In the genomic region with DNA sequence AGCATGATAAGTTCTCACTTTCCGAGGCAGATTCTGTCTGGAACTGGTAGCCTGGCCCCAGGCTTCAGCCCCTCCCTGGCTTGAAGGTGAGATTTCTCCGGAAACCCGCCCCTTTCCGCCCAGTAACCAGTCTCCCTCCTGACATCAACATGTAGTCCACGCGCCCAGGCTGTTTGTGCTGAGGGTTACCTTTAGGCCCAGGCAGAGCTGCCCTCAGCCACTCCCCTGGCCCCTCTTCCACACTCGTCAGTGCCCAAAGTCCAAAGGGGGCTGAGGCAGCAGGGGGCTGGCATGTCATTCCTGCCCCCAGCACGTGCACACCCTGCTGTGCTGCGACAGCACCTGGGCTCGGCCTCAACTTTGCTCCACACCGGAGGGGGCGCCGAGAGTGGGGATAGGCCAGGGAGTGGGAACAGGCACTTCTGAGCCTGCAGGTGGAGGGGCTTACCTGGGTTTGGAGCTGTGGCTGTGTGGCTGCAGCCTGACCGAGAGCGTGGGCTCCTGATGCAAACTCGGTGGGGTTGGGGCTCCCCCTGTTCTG, we compare ENCODE assay signal across 16 cellular contexts.
"Had no signal": no experiment of that assay in that cellular context is flagged by ENCODE, and none has a peak within 500 bp of the region (broad histone marks: within the 10 kb centered on the region; RNA-seq: fewer than 3 reads in every experiment).

No MANE protein-coding gene starts in this region.

- DNase-seq: activated B cell treated with CpG ODN at 0.5 μM for 24 hours; activated CD4-positive, alpha-beta T cell treated with anti-CD3 and anti-CD28 coated beads for 48 hours; activated CD8-positive, alpha-beta T cell treated with anti-CD3 and anti-CD28 coated beads for 36 hours; activated naive CD4-positive, alpha-beta T cell treated with Interleukin-2 at 50 U/mL for 16 hours; activated naive CD8-positive, alpha-beta T cell treated with anti-CD3 and anti-CD28 coated beads, Interleukin-2, amount 10 ng/mL, durations not matched to agents 7 days and 5 days; activated T-cell treated with anti-CD3 and anti-CD28 coated beads, Interleukin-2, amount 50 U/mL, for 24 hours; effector memory CD8-positive, alpha-beta T cell; mammary epithelial cell; naive B cell; ovary; sigmoid colon; stimulated activated CD4-positive, alpha-beta T cell treated with anti-CD3 and anti-CD28 coated beads, Interleukin-4, amount 100 ng/mL, for 24 hours had no signal

- ATAC-seq: activated CD8-positive, alpha-beta T cell treated with anti-CD3 and anti-CD28 coated beads for 36 hours; effector memory CD8-positive, alpha-beta T cell; left lung; stimulated activated memory B cell treated with anti-CD40 and anti-IgM and Interleukin-4, amounts not matched to agents 10 μg/mL and 1 μg/mL and 100 μg/mL, for 72 hours had no signal

- H3K36me3 ChIP-seq: cardiac muscle cell, left lung, ovary, sigmoid colon had no signal

- H3K27ac ChIP-seq: cardiac muscle cell, hepatocyte, left lung, ovary, sigmoid colon had no signal

- H3K27me3 ChIP-seq: cardiac muscle cell, hepatocyte, left lung, ovary, sigmoid colon had no signal

- H3K4me3 ChIP-seq: cardiac muscle cell, hepatocyte, left lung, ovary, sigmoid colon had no signal
